In the genomic region with DNA sequence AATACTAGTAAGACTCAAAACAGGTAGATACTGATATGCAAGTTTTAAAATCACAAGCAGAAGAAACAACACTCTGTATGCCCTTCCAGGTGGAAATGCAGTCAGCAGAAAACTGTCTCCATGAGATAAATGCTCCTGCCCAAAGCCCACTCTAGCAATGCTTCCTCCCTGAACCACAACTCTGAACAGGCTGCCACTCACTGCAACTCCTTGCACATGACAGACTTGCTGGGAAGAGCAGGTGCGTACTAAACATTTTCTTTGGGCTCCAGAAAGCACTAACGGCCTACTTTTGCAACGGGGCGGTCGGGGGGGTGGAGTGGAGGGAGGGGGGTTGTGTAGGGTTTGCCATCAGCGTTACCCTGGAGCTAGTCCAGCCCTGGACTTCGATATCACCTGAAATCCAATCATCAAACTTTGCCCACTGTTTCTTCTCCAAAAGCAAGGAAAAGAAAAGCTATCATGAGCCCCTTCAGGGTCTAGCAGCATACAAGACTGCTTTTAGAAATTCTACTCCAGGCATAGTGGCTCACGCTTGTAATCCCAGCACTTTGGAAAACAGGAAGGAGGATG, we compare ENCODE assay signal across 8 cellular contexts. TPM values are rescaled to one million over a fixed set of nuclear protein-coding genes. Genes with fewer than 3 reads are reported as not detected.
DNase-seq lines count a peak whose midpoint lies in the region; ATAC-seq and TF ChIP-seq lines count a peak whose summit lies in the region.

No MANE protein-coding gene starts in this region.

- ATAC-seq in left ventricle myocardium superior = no peak
- ATAC-seq in HG03432 (IDR thresholded peaks at IDR 0.05; ENCODE audit: unreplicated experiment) = no peak
- no peak for ATAC-seq in HG02610 (IDR thresholded peaks at IDR 0.05; ENCODE audit: unreplicated experiment)

- DNase-seq in left ventricle myocardium inferior (no peak), left ventricle myocardium superior (no peak), left kidney (ENCODE audit: low read depth, low spot score) (peak; percentile 49), vagina (ENCODE audit: extremely low spot score in 2 of 2) (no peak), MG63 (no peak)

- H3K9me3 ChIP-seq in left ventricle myocardium inferior (replicated peaks) (no peaks in the 10 kb centered on the region), vagina (no peaks in the 10 kb centered on the region), MG63 (no peaks in the 10 kb centered on the region)

- TF ChIP-seq CTCF in left ventricle myocardium inferior (IDR thresholded peaks at IDR 0.05; ENCODE audit: borderline replicate concordance) = no peak
- no peak for TF ChIP-seq CTCF in VCaP (conservative IDR thresholded peaks at IDR 0.05)
- TF ChIP-seq CTCF in vagina (IDR thresholded peaks at IDR 0.05) = no peak

- intact Hi-C loops in left ventricle myocardium inferior (cut with micrococcal nuclease) = no loop called here
- intact Hi-C loops in left ventricle myocardium superior (cut with micrococcal nuclease) = no loop called here
- intact Hi-C loops in vagina (cut with DNase I) = no loop called here

- H3K27ac ChIP-seq in left ventricle myocardium inferior (replicated peaks) = peak overlapping the region; percentile 64
- peak overlapping the region; percentile 28 for H3K27ac ChIP-seq in VCaP
- H3K27ac ChIP-seq in vagina = peak overlapping the region; percentile 5

- no peak overlapping the region for H3K4me3 ChIP-seq in left ventricle myocardium inferior
- H3K4me3 ChIP-seq in vagina = no peak overlapping the region
- no peak overlapping the region for H3K4me3 ChIP-seq in MG63

- no peak for TF ChIP-seq POLR2A in vagina (IDR thresholded peaks at IDR 0.05)

- H3K4me1 ChIP-seq in left ventricle myocardium inferior (peaks cover 99% of the 10 kb centered on the region), vagina (peaks cover 97% of the 10 kb centered on the region)

- no peaks in the 10 kb centered on the region for H3K27me3 ChIP-seq in left ventricle myocardium inferior (ENCODE audit: low read depth)
- H3K27me3 ChIP-seq in vagina = no peaks in the 10 kb centered on the region
- H3K27me3 ChIP-seq in MG63 = no peaks in the 10 kb centered on the region

- H3K36me3 ChIP-seq in left ventricle myocardium inferior (no peaks in the 10 kb centered on the region), vagina (no peaks in the 10 kb centered on the region), MG63 (no peaks in the 10 kb centered on the region)

RNA-seq across cellular contexts. Expression of a gene that starts 46.1 kb away (rescaled TPM):
- total RNA-seq in left ventricle myocardium inferior = 63.8 TPM
- total RNA-seq in left ventricle myocardium superior = 75.2 TPM
- 135 TPM for total RNA-seq in vagina
- total RNA-seq in MG63 (2014; rRNA removed; shearing (Covaris generic); ENCODE audit: low replicate concordance) = 54.3 and 98.9 TPM in 2 replicates

Comparison
In these comparisons a context has a peak if more than half of its experiments do, and no peak if none do; other contexts are left out.
1. H3K27ac ChIP-seq: peak in every context shown above with its lines; median percentile 64 in left ventricle myocardium inferior; 28 in VCaP; 5 in vagina.